ENCODE assay signal across 8 cellular contexts in genomic region chr1:161132410-161133219, GRCh38. TPM values are rescaled to one million over a fixed set of nuclear protein-coding genes. Genes with fewer than 3 reads are reported as not detected.
DNase-seq lines count a peak whose midpoint lies in the region; ATAC-seq and TF ChIP-seq lines count a peak whose summit lies in the region.

Gene DEDD (minus strand): TSS chr1:161132667. CDS start chr1:161124462, 8,205 bp downstream.

- H3K27ac ChIP-seq in prostate gland (peak within 1 kb of the TSS; percentile 93 to 97), urinary bladder (ENCODE audit: low read depth) (peak within 1 kb of the TSS; percentile 97)

- peak; percentile 96 for ATAC-seq in HG02870 (IDR thresholded peaks at IDR 0.05; ENCODE audit: unreplicated experiment)
- peak; percentile 96 for ATAC-seq in left cardiac atrium

- no peaks in the 10 kb centered on the region for H3K27me3 ChIP-seq in prostate gland (replicated peaks; ENCODE audit: insufficient read depth)

- TF ChIP-seq POLR2A in prostate gland (IDR thresholded peaks at IDR 0.05) = peak; percentile 46

- under 1% methylated on average over 67 of the region's 68 CpGs for WGBS in prostate gland
- WGBS in urinary bladder = under 1% methylated on average over 68 of the region's 68 CpGs

- no peak for TF ChIP-seq CTCF in GM13976 (IDR thresholded peaks at IDR 0.05; ENCODE audit: borderline replicate concordance, control extremely low read depth, extremely low read depth, insufficient read depth, missing control alignments)
- TF ChIP-seq CTCF in prostate gland (IDR thresholded peaks at IDR 0.05) = peak in 2 of 4 experiments; percentile 3 to 7

- no peaks in the 10 kb centered on the region for H3K9me3 ChIP-seq in prostate gland

- H3K4me1 ChIP-seq in prostate gland (replicated peaks) (peaks cover 5% of the 10 kb centered on the region), urinary bladder (ENCODE audit: insufficient read depth) (no peaks in the 10 kb centered on the region)

- DNase-seq in GM13976 (ENCODE audit: low spot score) (peak; percentile 94), NCI-H146 treated with DMSO at 0.1 percent for 48 hours (lab: John Stamatoyannopoulos, UW; ENCODE audit: unreplicated experiment) (peak; percentile 96), amniotic epithelial cell (ENCODE audit: low read depth) (peak; percentile 95), left cardiac atrium (peak; percentile 95), prostate gland (ENCODE audit: low spot score) (peak; percentile 94)

- H3K4me3 ChIP-seq in prostate gland (peak within 1 kb of the TSS; percentile 69 to 77), urinary bladder (ENCODE audit: low read depth, low read length) (peak within 1 kb of the TSS; percentile 81)

- intact Hi-C loops in T-helper 1 cell treated with Interleukin-12 subunit alpha and Interleukin-12 subunit beta and Interleukin-4 antibody, amounts not matched to agents 30 ng/mL and 1 ng/mL, for 36 hours (cut with micrococcal nuclease) = loop anchor here (1.0 to 5.0 kb wide), 12 partner anchors 13 to 595 kb away; partner anchors contain the start of genes B4GALT3, NDUFS2, PPOX and UFC1
- intact Hi-C loops in left cardiac atrium (cut with DNase I) (loop anchor here in 1 of 2 donors (10.0 kb wide), 1 partner anchor 88 kb away; the partner anchor contains the start of gene USF1), prostate gland (cut with DNase I) (loop anchor here (2.0 kb wide), 2 partner anchors 14 to 20 kb away; partner anchors contain the start of genes NIT1, PFDN2 and UFC1)

- in situ Hi-C loops in GM13976 (cut with MboI; ENCODE audit: low sequenced_read_pairs, unreplicated experiment) = no loop called here

- H3K36me3 ChIP-seq in prostate gland (no peaks in the 10 kb centered on the region), urinary bladder (ENCODE audit: insufficient read depth) (peaks cover 3% of the 10 kb centered on the region)

RNA-seq across cellular contexts. Expression of gene DEDD, which starts in this region (rescaled TPM):
- total RNA-seq in T-helper 1 cell treated with Interleukin-12 subunit alpha and Interleukin-12 subunit beta and Interleukin-4 antibody, amounts not matched to agents 30 ng/mL and 1 ng/mL, for 36 hours = 41.5 and 47.6 TPM in 2 replicates
- total RNA-seq in left cardiac atrium (10 to 100 TPM; 26.1 to 30.2 TPM), prostate gland (10 to 100 TPM; 30.1 to 41.5 TPM), urinary bladder (16.9 TPM)
- 43.0 TPM for polyA plus RNA-seq in urinary bladder

Comparison
In these comparisons a context has a peak if more than half of its experiments do, and no peak if none do; other contexts are left out.
1. Peak in every context shown above with its lines: DNase-seq, ATAC-seq, H3K4me3 ChIP-seq and H3K27ac ChIP-seq.